ENCODE assay signal across 1 cellular context in genomic region chr9:33223696-33224095, GRCh38.
TF ChIP-seq lines count a peak whose summit lies in the region.

No MANE protein-coding gene starts in this region.

TF ChIP-seq in SK-N-SH, 30 proteins besides CTCF, POLR2A, EP300 and RAD21 (continued from another document):
- no peak for TF ChIP-seq POLR2AphosphoS5 (IDR thresholded peaks at IDR 0.05; ENCODE audit: low read depth, low read length)
- no peak for TF ChIP-seq TAF1 (IDR thresholded peaks at IDR 0.05; ENCODE audit: borderline replicate concordance, low read depth, low read length)
TF ChIP-seq in SK-N-SH: peak in this region for 1.
